ENCODE assay signal across 30 cellular contexts in the genomic region with DNA sequence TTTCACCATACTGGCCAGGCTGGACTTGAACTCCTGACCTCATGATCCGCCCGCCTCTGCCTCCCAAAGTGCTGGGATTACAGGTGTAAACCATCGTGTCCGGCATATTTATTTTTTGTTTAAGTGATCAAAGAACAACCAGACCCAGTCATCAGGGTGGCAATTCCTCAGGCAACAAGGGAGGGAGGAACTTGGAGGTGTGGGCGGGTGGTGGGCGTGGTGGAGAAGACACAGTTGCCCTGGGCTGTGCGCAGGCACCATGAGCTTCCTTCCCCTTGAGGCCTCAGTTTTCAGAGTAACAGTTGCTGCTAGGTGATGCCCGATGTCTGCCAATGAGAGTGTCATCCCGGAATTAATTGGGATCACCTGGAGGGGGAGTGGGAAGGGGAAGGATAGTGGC.
"Had no signal": no experiment of that assay in that cellular context is flagged by ENCODE, and none has a peak within 500 bp of the region (broad histone marks: within the 10 kb centered on the region; RNA-seq: fewer than 3 reads in every experiment).

No MANE protein-coding gene starts in this region.

- H3K27ac ChIP-seq: neutrophil, ovary, parathyroid adenoma, psoas muscle, right lobe of liver, sigmoid colon, stomach, thoracic aorta, thyroid gland, tibial nerve, upper lobe of right lung, uterus had no signal

- H3K79me2 ChIP-seq: parathyroid adenoma had no signal

- H3K9ac ChIP-seq: parathyroid adenoma had no signal

- H3K4me1 ChIP-seq: parathyroid adenoma, psoas muscle, thyroid gland, upper lobe of right lung, uterus had no signal

- H3K9me3 ChIP-seq: neutrophil, ovary, psoas muscle, right lobe of liver, sigmoid colon, thoracic aorta, thyroid gland, upper lobe of right lung, uterus had no signal

- H3K27me3 ChIP-seq: ovary, right lobe of liver, thyroid gland, uterus had no signal

- DNase-seq: naive thymus-derived CD8-positive, alpha-beta T cell; nephron progenitor cell; nucleus accumbens; ovary; posterior cingulate gyrus; psoas muscle; right cardiac atrium; right lobe of liver; sigmoid colon; small intestine; stimulated activated CD4-positive, alpha-beta T cell treated with anti-CD3 and anti-CD28 coated beads, Interleukin-15, amount 100 ng/mL, for 24 hours; stimulated activated CD4-positive, alpha-beta T cell treated with anti-CD3 and anti-CD28 coated beads, Interleukin-2, amount 100 ng/mL, for 24 hours; stimulated activated CD4-positive, alpha-beta T cell treated with anti-CD3 and anti-CD28 coated beads, Interleukin-2, amount 100 ng/mL, for 48 hours; stimulated activated CD4-positive, alpha-beta T cell treated with anti-CD3 and anti-CD28 coated beads, Interleukin-4, amount 100 ng/mL, for 24 hours; stimulated activated naive B cell treated with anti-CD40 and anti-IgM and Interleukin-4, amounts not matched to agents 10 μg/mL and 1 μg/mL and 100 μg/mL, for 72 hours; stimulated activated naive CD4-positive, alpha-beta T cell treated with Interleukin-2 at 50 U/mL for 16 hours; stomach; thyroid gland; upper lobe of right lung; uterus had no signal

- H3K36me3 ChIP-seq: neutrophil, ovary, right lobe of liver, sigmoid colon, stomach, thoracic aorta, thyroid gland, tibial nerve, upper lobe of right lung, uterus had no signal

- H2AFZ ChIP-seq: parathyroid adenoma had no signal

- H3K4me3 Mint-ChIP-seq: naive thymus-derived CD8-positive, alpha-beta T cell; natural killer cell treated with Interleukin-12 subunit alpha and Interleukin-12 subunit beta and Interleukin-15 and Interleukin-18, amount 100 ng/mL, for 72 hours; nephron progenitor cell; neural crest cell; stimulated activated effector memory CD8-positive, alpha-beta T cell treated with anti-CD3 and anti-CD28 coated beads, Interleukin-12 subunit alpha, Interleukin-12 subunit beta, amount 100 ng/mL, for 72 hours; stimulated activated naive B cell treated with anti-CD40 and anti-IgM and Interleukin-4, amounts not matched to agents 10 μg/mL and 1 μg/mL and 100 μg/mL, for 72 hours; stimulated activated naive CD8-positive, alpha-beta T cell treated with anti-CD3 and anti-CD28 coated beads, Interleukin-15, Interleukin-2, amounts not matched to agents 100 ng/mL and 50 ng/mL, for 24 hours; type B pancreatic cell had no signal

- H3K9me3 Mint-ChIP-seq: naive thymus-derived CD8-positive, alpha-beta T cell; natural killer cell treated with Interleukin-12 subunit alpha and Interleukin-12 subunit beta and Interleukin-15 and Interleukin-18, amount 100 ng/mL, for 72 hours; stimulated activated effector memory CD8-positive, alpha-beta T cell treated with anti-CD3 and anti-CD28 coated beads, Interleukin-12 subunit alpha, Interleukin-12 subunit beta, amount 100 ng/mL, for 72 hours; stimulated activated naive B cell treated with anti-CD40 and anti-IgM and Interleukin-4, amounts not matched to agents 10 μg/mL and 1 μg/mL and 100 μg/mL, for 72 hours; stimulated activated naive CD8-positive, alpha-beta T cell treated with anti-CD3 and anti-CD28 coated beads, Interleukin-15, Interleukin-2, amounts not matched to agents 100 ng/mL and 50 ng/mL, for 24 hours; type B pancreatic cell had no signal

- ATAC-seq: naive thymus-derived CD8-positive, alpha-beta T cell; natural killer cell treated with Interleukin-12 subunit alpha and Interleukin-12 subunit beta and Interleukin-15 and Interleukin-18, amount 100 ng/mL, for 72 hours; psoas muscle; right cardiac atrium; right lobe of liver; stimulated activated effector memory CD8-positive, alpha-beta T cell treated with anti-CD3 and anti-CD28 coated beads, Interleukin-12 subunit alpha, Interleukin-12 subunit beta, amount 100 ng/mL, for 72 hours; stimulated activated naive B cell treated with anti-CD40 and anti-IgM and Interleukin-4, amounts not matched to agents 10 μg/mL and 1 μg/mL and 100 μg/mL, for 72 hours; upper lobe of right lung had no signal

- H3K36me3 Mint-ChIP-seq: natural killer cell treated with Interleukin-12 subunit alpha and Interleukin-12 subunit beta and Interleukin-15 and Interleukin-18, amount 100 ng/mL, for 72 hours; stimulated activated effector memory CD8-positive, alpha-beta T cell treated with anti-CD3 and anti-CD28 coated beads, Interleukin-12 subunit alpha, Interleukin-12 subunit beta, amount 100 ng/mL, for 72 hours had no signal

- H3K27ac Mint-ChIP-seq: naive thymus-derived CD8-positive, alpha-beta T cell; natural killer cell treated with Interleukin-12 subunit alpha and Interleukin-12 subunit beta and Interleukin-15 and Interleukin-18, amount 100 ng/mL, for 72 hours; nephron progenitor cell; progenitor cell of endocrine pancreas; stimulated activated effector memory CD8-positive, alpha-beta T cell treated with anti-CD3 and anti-CD28 coated beads, Interleukin-12 subunit alpha, Interleukin-12 subunit beta, amount 100 ng/mL, for 72 hours; stimulated activated naive B cell treated with anti-CD40 and anti-IgM and Interleukin-4, amounts not matched to agents 10 μg/mL and 1 μg/mL and 100 μg/mL, for 72 hours; stimulated activated naive CD8-positive, alpha-beta T cell treated with anti-CD3 and anti-CD28 coated beads, Interleukin-15, Interleukin-2, amounts not matched to agents 100 ng/mL and 50 ng/mL, for 24 hours; type B pancreatic cell had no signal

- H3K4me1 Mint-ChIP-seq: nephron progenitor cell, neural crest cell had no signal

- H3K27me3 Mint-ChIP-seq: progenitor cell of endocrine pancreas, type B pancreatic cell had no signal

- FAIRE-seq: small intestine had no signal

- H3K4me3 ChIP-seq: ovary, psoas muscle, right lobe of liver, sigmoid colon, stomach, thoracic aorta, thyroid gland, tibial nerve, upper lobe of right lung, uterus had no signal
